Comparison of ENCODE assay signal across 1 cellular context in the genomic region with DNA sequence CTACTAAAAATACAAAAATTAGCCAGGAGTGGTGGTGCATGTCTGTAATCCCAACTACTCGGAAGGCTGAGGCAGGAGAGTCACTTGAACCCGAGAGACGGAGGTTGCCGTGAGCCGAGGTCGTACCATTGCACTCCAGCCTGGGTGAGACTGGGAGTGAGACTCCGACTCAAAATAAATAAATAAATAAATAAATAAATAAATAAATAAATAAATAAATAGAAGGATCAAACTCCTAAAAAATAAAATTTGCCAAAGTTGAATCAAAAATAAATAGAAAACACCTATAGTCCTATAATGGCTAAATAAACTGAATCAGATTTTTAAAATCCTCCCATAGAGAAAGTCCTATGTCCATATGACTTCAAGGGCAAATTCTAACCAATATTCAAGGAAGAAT.
TF ChIP-seq lines count a peak whose summit lies in the region.

No MANE protein-coding gene starts in this region.

TF ChIP-seq in HEK293, 187 proteins besides CTCF, POLR2A, EP300 and RAD21 (continued from another document and continues in another):
- TF ChIP-seq, protein P1, sequence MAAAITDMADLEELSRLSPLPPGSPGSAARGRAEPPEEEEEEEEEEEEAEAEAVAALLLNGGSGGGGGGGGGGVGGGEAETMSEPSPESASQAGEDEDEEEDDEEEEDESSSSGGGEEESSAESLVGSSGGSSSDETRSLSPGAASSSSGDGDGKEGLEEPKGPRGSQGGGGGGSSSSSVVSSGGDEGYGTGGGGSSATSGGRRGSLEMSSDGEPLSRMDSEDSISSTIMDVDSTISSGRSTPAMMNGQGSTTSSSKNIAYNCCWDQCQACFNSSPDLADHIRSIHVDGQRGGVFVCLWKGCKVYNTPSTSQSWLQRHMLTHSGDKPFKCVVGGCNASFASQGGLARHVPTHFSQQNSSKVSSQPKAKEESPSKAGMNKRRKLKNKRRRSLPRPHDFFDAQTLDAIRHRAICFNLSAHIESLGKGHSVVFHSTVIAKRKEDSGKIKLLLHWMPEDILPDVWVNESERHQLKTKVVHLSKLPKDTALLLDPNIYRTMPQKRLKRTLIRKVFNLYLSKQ (tag by site-specific recombination; IDR thresholded peaks at IDR 0.05; ENCODE audit: borderline replicate concordance) = peak; percentile 94; the same call in 1 of the 2 replicates
- TF ChIP-seq ZNF140 (tag by site-specific recombination; IDR thresholded peaks at IDR 0.05) (peak; percentile 97), RBAK (tag by site-specific recombination; IDR thresholded peaks at IDR 0.05) (peak; percentile 73), ZNF292 (tag by site-specific recombination; IDR thresholded peaks at IDR 0.05; ENCODE audit: borderline replicate concordance, low read depth) (peak; percentile 88), ZNF529 (tag by site-specific recombination; IDR thresholded peaks at IDR 0.05; ENCODE audit: insufficient replicate concordance) (peak; percentile 74), GLI2 (tag by site-specific recombination; IDR thresholded peaks at IDR 0.05; ENCODE audit: borderline replicate concordance, low read depth) (peak; percentile 31; the same call in 1 of the 2 replicates), ZNF266 (tag by site-specific recombination; IDR thresholded peaks at IDR 0.05; ENCODE audit: low read depth) (peak; percentile 87), ZNF202 (tag by site-specific recombination; IDR thresholded peaks at IDR 0.05; ENCODE audit: borderline replicate concordance) (peak; percentile 98), ZNF623 (tag by site-specific recombination; IDR thresholded peaks at IDR 0.05) (peak; percentile 88), ZNF510 (tag by site-specific recombination; IDR thresholded peaks at IDR 0.05; ENCODE audit: insufficient replicate concordance) (peak; percentile 94), MYNN (tag by site-specific recombination; IDR thresholded peaks at IDR 0.05; ENCODE audit: borderline replicate concordance) (no peak; the same call in 1 of the 2 replicates), GLIS1 (tag by site-specific recombination; IDR thresholded peaks at IDR 0.05) (no peak), ZNF24 (tag by site-specific recombination; IDR thresholded peaks at IDR 0.05) (0 out of 2 replicates have a peak, but pooled peaks have one; percentile 30), ZNF19 (tag by site-specific recombination; IDR thresholded peaks at IDR 0.05; ENCODE audit: low read depth) (peak; percentile 95), ZNF558 (tag by site-specific recombination; IDR thresholded peaks at IDR 0.05) (peak; percentile 89), KLF10 (tag by site-specific recombination; IDR thresholded peaks at IDR 0.05) (no peak), ZNF571 (tag by site-specific recombination; IDR thresholded peaks at IDR 0.05) (no peak), ZNF792 (tag by site-specific recombination; IDR thresholded peaks at IDR 0.05) (no peak), ZBTB8A (tag by site-specific recombination; IDR thresholded peaks at IDR 0.05) (peak; percentile 86), ZNF560 (tag by site-specific recombination; IDR thresholded peaks at IDR 0.05; ENCODE audit: borderline replicate concordance) (peak; percentile 96), ZNF132 (tag by site-specific recombination; IDR thresholded peaks at IDR 0.05; ENCODE audit: borderline replicate concordance) (no peak), ZNF341 (tag by site-specific recombination; IDR thresholded peaks at IDR 0.05; ENCODE audit: low read depth) (peak; percentile 52; the same call in 1 of the 2 replicates), ZNF530 (tag by site-specific recombination; IDR thresholded peaks at IDR 0.05; ENCODE audit: low read depth) (peak; percentile 85), ZNF514 (tag by site-specific recombination; IDR thresholded peaks at IDR 0.05) (peak; percentile 82; the same call in 1 of the 2 replicates)
- TF ChIP-seq, protein P2, sequence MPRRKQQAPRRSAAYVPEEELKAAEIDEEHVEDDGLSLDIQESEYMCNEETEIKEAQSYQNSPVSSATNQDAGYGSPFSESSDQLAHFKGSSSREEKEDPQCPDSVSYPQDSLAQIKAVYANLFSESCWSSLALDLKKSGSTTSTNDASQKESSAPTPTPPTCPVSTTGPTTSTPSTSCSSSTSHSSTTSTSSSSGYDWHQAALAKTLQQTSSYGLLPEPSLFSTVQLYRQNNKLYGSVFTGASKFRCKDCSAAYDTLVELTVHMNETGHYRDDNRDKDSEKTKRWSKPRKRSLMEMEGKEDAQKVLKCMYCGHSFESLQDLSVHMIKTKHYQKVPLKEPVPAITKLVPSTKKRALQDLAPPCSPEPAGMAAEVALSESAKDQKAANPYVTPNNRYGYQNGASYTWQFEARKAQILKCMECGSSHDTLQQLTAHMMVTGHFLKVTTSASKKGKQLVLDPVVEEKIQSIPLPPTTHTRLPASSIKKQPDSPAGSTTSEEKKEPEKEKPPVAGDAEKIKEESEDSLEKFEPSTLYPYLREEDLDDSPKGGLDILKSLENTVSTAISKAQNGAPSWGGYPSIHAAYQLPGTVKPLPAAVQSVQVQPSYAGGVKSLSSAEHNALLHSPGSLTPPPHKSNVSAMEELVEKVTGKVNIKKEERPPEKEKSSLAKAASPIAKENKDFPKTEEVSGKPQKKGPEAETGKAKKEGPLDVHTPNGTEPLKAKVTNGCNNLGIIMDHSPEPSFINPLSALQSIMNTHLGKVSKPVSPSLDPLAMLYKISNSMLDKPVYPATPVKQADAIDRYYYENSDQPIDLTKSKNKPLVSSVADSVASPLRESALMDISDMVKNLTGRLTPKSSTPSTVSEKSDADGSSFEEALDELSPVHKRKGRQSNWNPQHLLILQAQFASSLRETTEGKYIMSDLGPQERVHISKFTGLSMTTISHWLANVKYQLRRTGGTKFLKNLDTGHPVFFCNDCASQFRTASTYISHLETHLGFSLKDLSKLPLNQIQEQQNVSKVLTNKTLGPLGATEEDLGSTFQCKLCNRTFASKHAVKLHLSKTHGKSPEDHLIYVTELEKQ (tag by site-specific recombination; IDR thresholded peaks at IDR 0.05; ENCODE audit: borderline replicate concordance) = no peak
- TF ChIP-seq, protein P3, sequence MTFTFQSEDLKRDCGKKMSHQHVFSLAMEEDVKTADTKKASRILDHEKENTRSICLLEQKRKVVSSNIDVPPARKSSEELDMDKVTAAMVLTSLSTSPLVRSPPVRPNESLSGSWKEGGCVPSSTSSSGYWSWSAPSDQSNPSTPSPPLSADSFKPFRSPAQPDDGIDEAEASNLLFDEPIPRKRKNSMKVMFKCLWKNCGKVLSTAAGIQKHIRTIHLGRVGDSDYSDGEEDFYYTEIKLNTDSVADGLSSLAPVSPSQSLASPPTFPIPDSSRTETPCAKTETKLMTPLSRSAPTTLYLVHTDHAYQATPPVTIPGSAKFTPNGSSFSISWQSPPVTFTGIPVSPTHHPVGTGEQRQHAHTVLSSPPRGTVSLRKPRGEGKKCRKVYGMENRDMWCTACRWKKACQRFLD (tag by site-specific recombination; IDR thresholded peaks at IDR 0.05) = peak; percentile 55; the same call in 1 of the 2 replicates
- TF ChIP-seq, protein P4, sequence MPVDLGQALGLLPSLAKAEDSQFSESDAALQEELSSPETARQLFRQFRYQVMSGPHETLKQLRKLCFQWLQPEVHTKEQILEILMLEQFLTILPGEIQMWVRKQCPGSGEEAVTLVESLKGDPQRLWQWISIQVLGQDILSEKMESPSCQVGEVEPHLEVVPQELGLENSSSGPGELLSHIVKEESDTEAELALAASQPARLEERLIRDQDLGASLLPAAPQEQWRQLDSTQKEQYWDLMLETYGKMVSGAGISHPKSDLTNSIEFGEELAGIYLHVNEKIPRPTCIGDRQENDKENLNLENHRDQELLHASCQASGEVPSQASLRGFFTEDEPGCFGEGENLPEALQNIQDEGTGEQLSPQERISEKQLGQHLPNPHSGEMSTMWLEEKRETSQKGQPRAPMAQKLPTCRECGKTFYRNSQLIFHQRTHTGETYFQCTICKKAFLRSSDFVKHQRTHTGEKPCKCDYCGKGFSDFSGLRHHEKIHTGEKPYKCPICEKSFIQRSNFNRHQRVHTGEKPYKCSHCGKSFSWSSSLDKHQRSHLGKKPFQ (tag by site-specific recombination; IDR thresholded peaks at IDR 0.05) = 0 out of 2 replicates have a peak, but pooled peaks have one; percentile 31
- TF ChIP-seq, protein P5, sequence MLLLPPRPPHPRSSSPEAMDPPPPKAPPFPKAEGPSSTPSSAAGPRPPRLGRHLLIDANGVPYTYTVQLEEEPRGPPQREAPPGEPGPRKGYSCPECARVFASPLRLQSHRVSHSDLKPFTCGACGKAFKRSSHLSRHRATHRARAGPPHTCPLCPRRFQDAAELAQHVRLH (tag by site-specific recombination; IDR thresholded peaks at IDR 0.05) = peak; percentile 80; the same call in 1 of the 2 replicates
- TF ChIP-seq, protein P6, sequence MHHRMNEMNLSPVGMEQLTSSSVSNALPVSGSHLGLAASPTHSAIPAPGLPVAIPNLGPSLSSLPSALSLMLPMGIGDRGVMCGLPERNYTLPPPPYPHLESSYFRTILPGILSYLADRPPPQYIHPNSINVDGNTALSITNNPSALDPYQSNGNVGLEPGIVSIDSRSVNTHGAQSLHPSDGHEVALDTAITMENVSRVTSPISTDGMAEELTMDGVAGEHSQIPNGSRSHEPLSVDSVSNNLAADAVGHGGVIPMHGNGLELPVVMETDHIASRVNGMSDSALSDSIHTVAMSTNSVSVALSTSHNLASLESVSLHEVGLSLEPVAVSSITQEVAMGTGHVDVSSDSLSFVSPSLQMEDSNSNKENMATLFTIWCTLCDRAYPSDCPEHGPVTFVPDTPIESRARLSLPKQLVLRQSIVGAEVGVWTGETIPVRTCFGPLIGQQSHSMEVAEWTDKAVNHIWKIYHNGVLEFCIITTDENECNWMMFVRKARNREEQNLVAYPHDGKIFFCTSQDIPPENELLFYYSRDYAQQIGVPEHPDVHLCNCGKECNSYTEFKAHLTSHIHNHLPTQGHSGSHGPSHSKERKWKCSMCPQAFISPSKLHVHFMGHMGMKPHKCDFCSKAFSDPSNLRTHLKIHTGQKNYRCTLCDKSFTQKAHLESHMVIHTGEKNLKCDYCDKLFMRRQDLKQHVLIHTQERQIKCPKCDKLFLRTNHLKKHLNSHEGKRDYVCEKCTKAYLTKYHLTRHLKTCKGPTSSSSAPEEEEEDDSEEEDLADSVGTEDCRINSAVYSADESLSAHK (tag by site-specific recombination; IDR thresholded peaks at IDR 0.05) = no peak
- TF ChIP-seq, protein P7, sequence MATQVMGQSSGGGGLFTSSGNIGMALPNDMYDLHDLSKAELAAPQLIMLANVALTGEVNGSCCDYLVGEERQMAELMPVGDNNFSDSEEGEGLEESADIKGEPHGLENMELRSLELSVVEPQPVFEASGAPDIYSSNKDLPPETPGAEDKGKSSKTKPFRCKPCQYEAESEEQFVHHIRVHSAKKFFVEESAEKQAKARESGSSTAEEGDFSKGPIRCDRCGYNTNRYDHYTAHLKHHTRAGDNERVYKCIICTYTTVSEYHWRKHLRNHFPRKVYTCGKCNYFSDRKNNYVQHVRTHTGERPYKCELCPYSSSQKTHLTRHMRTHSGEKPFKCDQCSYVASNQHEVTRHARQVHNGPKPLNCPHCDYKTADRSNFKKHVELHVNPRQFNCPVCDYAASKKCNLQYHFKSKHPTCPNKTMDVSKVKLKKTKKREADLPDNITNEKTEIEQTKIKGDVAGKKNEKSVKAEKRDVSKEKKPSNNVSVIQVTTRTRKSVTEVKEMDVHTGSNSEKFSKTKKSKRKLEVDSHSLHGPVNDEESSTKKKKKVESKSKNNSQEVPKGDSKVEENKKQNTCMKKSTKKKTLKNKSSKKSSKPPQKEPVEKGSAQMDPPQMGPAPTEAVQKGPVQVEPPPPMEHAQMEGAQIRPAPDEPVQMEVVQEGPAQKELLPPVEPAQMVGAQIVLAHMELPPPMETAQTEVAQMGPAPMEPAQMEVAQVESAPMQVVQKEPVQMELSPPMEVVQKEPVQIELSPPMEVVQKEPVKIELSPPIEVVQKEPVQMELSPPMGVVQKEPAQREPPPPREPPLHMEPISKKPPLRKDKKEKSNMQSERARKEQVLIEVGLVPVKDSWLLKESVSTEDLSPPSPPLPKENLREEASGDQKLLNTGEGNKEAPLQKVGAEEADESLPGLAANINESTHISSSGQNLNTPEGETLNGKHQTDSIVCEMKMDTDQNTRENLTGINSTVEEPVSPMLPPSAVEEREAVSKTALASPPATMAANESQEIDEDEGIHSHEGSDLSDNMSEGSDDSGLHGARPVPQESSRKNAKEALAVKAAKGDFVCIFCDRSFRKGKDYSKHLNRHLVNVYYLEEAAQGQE (tag by site-specific recombination; IDR thresholded peaks at IDR 0.05) = peak; percentile 87
- TF ChIP-seq, protein P8, sequence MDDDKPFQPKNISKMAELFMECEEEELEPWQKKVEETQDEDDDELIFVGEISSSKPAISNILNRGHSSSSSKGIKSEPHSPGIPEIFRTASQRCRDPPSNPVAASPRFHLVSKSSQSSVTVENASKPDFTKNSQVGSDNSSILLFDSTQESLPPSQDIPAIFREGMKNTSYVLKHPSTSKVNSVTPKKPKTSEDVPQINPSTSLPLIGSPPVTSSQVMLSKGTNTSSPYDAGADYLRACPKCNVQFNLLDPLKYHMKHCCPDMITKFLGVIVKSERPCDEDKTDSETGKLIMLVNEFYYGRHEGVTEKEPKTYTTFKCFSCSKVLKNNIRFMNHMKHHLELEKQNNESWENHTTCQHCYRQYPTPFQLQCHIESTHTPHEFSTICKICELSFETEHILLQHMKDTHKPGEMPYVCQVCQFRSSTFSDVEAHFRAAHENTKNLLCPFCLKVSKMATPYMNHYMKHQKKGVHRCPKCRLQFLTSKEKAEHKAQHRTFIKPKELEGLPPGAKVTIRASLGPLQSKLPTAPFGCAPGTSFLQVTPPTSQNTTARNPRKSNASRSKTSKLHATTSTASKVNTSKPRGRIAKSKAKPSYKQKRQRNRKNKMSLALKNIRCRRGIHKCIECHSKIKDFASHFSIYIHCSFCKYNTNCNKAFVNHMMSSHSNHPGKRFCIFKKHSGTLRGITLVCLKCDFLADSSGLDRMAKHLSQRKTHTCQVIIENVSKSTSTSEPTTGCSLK (tag by site-specific recombination; IDR thresholded peaks at IDR 0.05) = no peak
- TF ChIP-seq, protein P9, sequence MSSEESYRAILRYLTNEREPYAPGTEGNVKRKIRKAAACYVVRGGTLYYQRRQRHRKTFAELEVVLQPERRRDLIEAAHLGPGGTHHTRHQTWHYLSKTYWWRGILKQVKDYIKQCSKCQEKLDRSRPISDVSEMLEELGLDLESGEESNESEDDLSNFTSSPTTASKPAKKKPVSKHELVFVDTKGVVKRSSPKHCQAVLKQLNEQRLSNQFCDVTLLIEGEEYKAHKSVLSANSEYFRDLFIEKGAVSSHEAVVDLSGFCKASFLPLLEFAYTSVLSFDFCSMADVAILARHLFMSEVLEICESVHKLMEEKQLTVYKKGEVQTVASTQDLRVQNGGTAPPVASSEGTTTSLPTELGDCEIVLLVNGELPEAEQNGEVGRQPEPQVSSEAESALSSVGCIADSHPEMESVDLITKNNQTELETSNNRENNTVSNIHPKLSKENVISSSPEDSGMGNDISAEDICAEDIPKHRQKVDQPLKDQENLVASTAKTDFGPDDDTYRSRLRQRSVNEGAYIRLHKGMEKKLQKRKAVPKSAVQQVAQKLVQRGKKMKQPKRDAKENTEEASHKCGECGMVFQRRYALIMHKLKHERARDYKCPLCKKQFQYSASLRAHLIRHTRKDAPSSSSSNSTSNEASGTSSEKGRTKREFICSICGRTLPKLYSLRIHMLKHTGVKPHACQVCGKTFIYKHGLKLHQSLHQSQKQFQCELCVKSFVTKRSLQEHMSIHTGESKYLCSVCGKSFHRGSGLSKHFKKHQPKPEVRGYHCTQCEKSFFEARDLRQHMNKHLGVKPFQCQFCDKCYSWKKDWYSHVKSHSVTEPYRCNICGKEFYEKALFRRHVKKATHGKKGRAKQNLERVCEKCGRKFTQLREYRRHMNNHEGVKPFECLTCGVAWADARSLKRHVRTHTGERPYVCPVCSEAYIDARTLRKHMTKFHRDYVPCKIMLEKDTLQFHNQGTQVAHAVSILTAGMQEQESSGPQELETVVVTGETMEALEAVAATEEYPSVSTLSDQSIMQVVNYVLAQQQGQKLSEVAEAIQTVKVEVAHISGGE (tag by site-specific recombination; conservative IDR thresholded peaks at IDR 0.05; ENCODE audit: low read depth) = peak; percentile 90
